ENCODE assay signal across 14 cellular contexts in genomic region chr6:11675610-11676009, GRCh38.
DNase-seq lines count a peak whose midpoint lies in the region; ATAC-seq and TF ChIP-seq lines count a peak whose summit lies in the region.
"Had no signal": no experiment of that assay in that cellular context is flagged by ENCODE, and none has a peak within 500 bp of the region (broad histone marks: within the 10 kb centered on the region; RNA-seq: fewer than 3 reads in every experiment).

No MANE protein-coding gene starts in this region.

- POLR2A ChIA-PET in AG04450 (lab: Yijun Ruan, JAX) = no interaction called here

- H3K36me3 Mint-ChIP-seq in progenitor cell of endocrine pancreas (ENCODE audit: insufficient read depth) = peaks cover 1% of the 10 kb centered on the region

- H3K9me3 Mint-ChIP-seq in progenitor cell of endocrine pancreas (ENCODE audit: low read depth) = peaks cover 16% of the 10 kb centered on the region

- H3K27me3 Mint-ChIP-seq in progenitor cell of endocrine pancreas = no peaks in the 10 kb centered on the region

- DNase-seq in AG04450 (ENCODE audit: low read depth, low spot score) (no peak), OCI-M1 (lab: John Stamatoyannopoulos, UW) (peak; percentile 41), foreskin fibroblast (no peak), progenitor cell of endocrine pancreas (ENCODE audit: low spot score, unreplicated experiment) (no peak), OCI-M2 (lab: John Stamatoyannopoulos, UW; ENCODE audit: unreplicated experiment) (no peak)
- DNase-seq: activated CD4-positive, alpha-beta T cell treated with anti-CD3 and anti-CD28 coated beads, Interleukin-2, amount 10 ng/mL, durations not matched to agents 7 days and 5 days; activated naive CD4-positive, alpha-beta T cell treated with Interleukin-2 at 50 U/mL for 16 hours; heart right ventricle; posterior cingulate gyrus; Right ventricle myocardium superior had no signal

- H3K4me1 Mint-ChIP-seq in progenitor cell of endocrine pancreas (ENCODE audit: low read depth) = no peaks in the 10 kb centered on the region

- no peak overlapping the region for H3K27ac Mint-ChIP-seq in progenitor cell of endocrine pancreas
- H3K27ac Mint-ChIP-seq: activated CD4-positive, alpha-beta T cell treated with anti-CD3 and anti-CD28 coated beads, Interleukin-2, amount 10 ng/mL, durations not matched to agents 7 days and 5 days had no signal

- H3K4me3 ChIP-seq in AG04450 (ENCODE audit: low read depth, low read length) (no peak overlapping the region), foreskin fibroblast (ENCODE audit: low read depth in 1 of 2, low read length in 2 of 2) (no peak overlapping the region)
- H3K4me3 ChIP-seq: heart right ventricle, lung had no signal

- no peak overlapping the region for H3K27ac ChIP-seq in AG04450 (ENCODE audit: low read depth, low read length)
- H3K27ac ChIP-seq: heart right ventricle had no signal

- no peak for ATAC-seq in GM19324 (IDR thresholded peaks at IDR 0.05; ENCODE audit: low FRiP score, unreplicated experiment)
- no peak for ATAC-seq in esophagus mucosa
- ATAC-seq: heart right ventricle had no signal

- no peaks in the 10 kb centered on the region for H3K9me3 ChIP-seq in AG04450 (ENCODE audit: control insufficient read depth, insufficient read depth, low read length)

- no peaks in the 10 kb centered on the region for H3K27me3 ChIP-seq in AG04450 (ENCODE audit: control insufficient read depth, insufficient read depth, low read length)
- H3K27me3 ChIP-seq: heart right ventricle had no signal

- CTCF ChIA-PET in AG04450 (lab: Charles Lee) = no interaction called here

- TF ChIP-seq CTCF in AG04450 (IDR thresholded peaks at IDR 0.05; ENCODE audit: low read depth, low read length) (0 out of 2 replicates have a peak, but pooled peaks have one; percentile 7), GM12874 (IDR thresholded peaks at IDR 0.05; ENCODE audit: insufficient read depth, low read depth, low read length) (peak; percentile 36; the same call in 1 of the 2 replicates), foreskin fibroblast (IDR thresholded peaks at IDR 0.05; ENCODE audit: low read depth, low read length) (peak; percentile 16), progenitor cell of endocrine pancreas (IDR thresholded peaks at IDR 0.05; ENCODE audit: unreplicated experiment) (no peak)

- no peak overlapping the region for H3K4me3 Mint-ChIP-seq in progenitor cell of endocrine pancreas (ENCODE audit: low read depth)
- H3K4me3 Mint-ChIP-seq: activated CD4-positive, alpha-beta T cell treated with anti-CD3 and anti-CD28 coated beads, Interleukin-2, amount 10 ng/mL, durations not matched to agents 7 days and 5 days had no signal
